ENCODE assay signal across 19 cellular contexts in genomic region chr19:19632661-19633060, GRCh38. TPM values are rescaled to one million over a fixed set of nuclear protein-coding genes. Genes with fewer than 3 reads are reported as not detected.
DNase-seq lines count a peak whose midpoint lies in the region; ATAC-seq, FAIRE-seq and TF ChIP-seq lines count a peak whose summit lies in the region.
"Had no signal": no experiment of that assay in that cellular context is flagged by ENCODE, and none has a peak within 500 bp of the region (broad histone marks: within the 10 kb centered on the region; RNA-seq: fewer than 3 reads in every experiment).

No MANE protein-coding gene starts in this region.

- no peak for DNase-seq in activated naive CD8-positive, alpha-beta T cell treated with anti-CD3 and anti-CD28 coated beads for 36 hours
- no peak for DNase-seq in HTR-8/SVneo (ENCODE audit: insufficient read length, low spot score)
- no peak for DNase-seq in endothelial cell (ENCODE audit: low spot score)
- DNase-seq in stimulated activated effector memory CD8-positive, alpha-beta T cell treated with anti-CD3 and anti-CD28 coated beads, Interleukin-12 subunit alpha, Interleukin-12 subunit beta, amount 100 ng/mL, for 72 hours (ENCODE audit: low spot score in 2 of 2) = no peak
- DNase-seq in dorsolateral prefrontal cortex = no peak
- no peak for DNase-seq in NCI-H146 (lab: John Stamatoyannopoulos, UW)
- DNase-seq: AML-193, H9, NCI-H1105, NCI-H1694 treated with DMSO at 0.1 percent for 48 hours, NCI-H2107, NCI-H510A, NCI-H748 treated with DMSO at 0.1 percent for 48 hours, SHP77 had no signal

- H3K27me3 Mint-ChIP-seq in activated naive CD8-positive, alpha-beta T cell = no peaks in the 10 kb centered on the region
- H3K27me3 Mint-ChIP-seq in activated naive CD8-positive, alpha-beta T cell treated with anti-CD3 and anti-CD28 coated beads for 36 hours = no peaks in the 10 kb centered on the region
- peaks cover 10% of the 10 kb centered on the region for H3K27me3 Mint-ChIP-seq in endothelial cell (ENCODE audit: unreplicated experiment)

- H3K27ac ChIP-seq in dorsolateral prefrontal cortex = no peak overlapping the region
- H3K27ac ChIP-seq: C4-2B, SK-N-MC had no signal

- peaks cover 13% of the 10 kb centered on the region for H3K4me1 Mint-ChIP-seq in activated naive CD8-positive, alpha-beta T cell (ENCODE audit: low read depth)
- H3K4me1 Mint-ChIP-seq in activated naive CD8-positive, alpha-beta T cell treated with anti-CD3 and anti-CD28 coated beads for 36 hours = peaks cover 12% of the 10 kb centered on the region
- no peaks in the 10 kb centered on the region for H3K4me1 Mint-ChIP-seq in endothelial cell (ENCODE audit: unreplicated experiment)
- peaks cover 27% of the 10 kb centered on the region for H3K4me1 Mint-ChIP-seq in stimulated activated effector memory CD8-positive, alpha-beta T cell treated with anti-CD3 and anti-CD28 coated beads, Interleukin-12 subunit alpha, Interleukin-12 subunit beta, amount 100 ng/mL, for 72 hours

- peak; percentile 26 for FAIRE-seq in HTR-8/SVneo (lab: Jason Lieb, UNC)
- FAIRE-seq: G401.6, K562 had no signal

- H3K9me3 Mint-ChIP-seq in activated naive CD8-positive, alpha-beta T cell (ENCODE audit: low read depth) = no peaks in the 10 kb centered on the region
- H3K9me3 Mint-ChIP-seq in activated naive CD8-positive, alpha-beta T cell treated with anti-CD3 and anti-CD28 coated beads for 36 hours = no peaks in the 10 kb centered on the region
- H3K9me3 Mint-ChIP-seq in endothelial cell (ENCODE audit: unreplicated experiment) = no peaks in the 10 kb centered on the region
- H3K9me3 Mint-ChIP-seq in stimulated activated effector memory CD8-positive, alpha-beta T cell treated with anti-CD3 and anti-CD28 coated beads, Interleukin-12 subunit alpha, Interleukin-12 subunit beta, amount 100 ng/mL, for 72 hours = no peaks in the 10 kb centered on the region
- H3K9me3 Mint-ChIP-seq: H9 had no signal

- TF ChIP-seq CTCF in endothelial cell (IDR thresholded peaks at IDR 0.05; ENCODE audit: unreplicated experiment) (no peak), dorsolateral prefrontal cortex (IDR thresholded peaks at IDR 0.05 in 54 of 56, conservative IDR thresholded peaks at IDR 0.05 in 2 of 56; ENCODE audit: low read depth in 1 of 56, partially characterized antibody in 56 of 56) (no peak)

- H3K27me3 ChIP-seq in dorsolateral prefrontal cortex = peaks cover 0 to 11% (median 0%) of the 10 kb centered on the region in 45 donors

- H3K4me3 ChIP-seq in dorsolateral prefrontal cortex = no peak overlapping the region
- H3K4me3 ChIP-seq: K562, SK-N-MC had no signal

- peak overlapping the region; percentile 51 for H3K27ac Mint-ChIP-seq in activated naive CD8-positive, alpha-beta T cell
- no peak overlapping the region for H3K27ac Mint-ChIP-seq in activated naive CD8-positive, alpha-beta T cell treated with anti-CD3 and anti-CD28 coated beads for 36 hours
- H3K27ac Mint-ChIP-seq in endothelial cell (ENCODE audit: unreplicated experiment) = no peak overlapping the region
- peak overlapping the region; percentile 87 for H3K27ac Mint-ChIP-seq in stimulated activated effector memory CD8-positive, alpha-beta T cell treated with anti-CD3 and anti-CD28 coated beads, Interleukin-12 subunit alpha, Interleukin-12 subunit beta, amount 100 ng/mL, for 72 hours
- H3K27ac Mint-ChIP-seq: H9 had no signal

- intact Hi-C loops in dorsolateral prefrontal cortex (cut with DNase I) = no loop called here

- no peak for ATAC-seq in stimulated activated effector memory CD8-positive, alpha-beta T cell treated with anti-CD3 and anti-CD28 coated beads, Interleukin-12 subunit alpha, Interleukin-12 subunit beta, amount 100 ng/mL, for 72 hours
- ATAC-seq: K562 had no signal

- peaks cover 4% of the 10 kb centered on the region for H3K36me3 Mint-ChIP-seq in activated naive CD8-positive, alpha-beta T cell
- peaks cover 41% of the 10 kb centered on the region for H3K36me3 Mint-ChIP-seq in activated naive CD8-positive, alpha-beta T cell treated with anti-CD3 and anti-CD28 coated beads for 36 hours
- H3K36me3 Mint-ChIP-seq in endothelial cell (ENCODE audit: low read depth, unreplicated experiment) = peaks cover 25% of the 10 kb centered on the region
- peaks cover 99% of the 10 kb centered on the region for H3K36me3 Mint-ChIP-seq in stimulated activated effector memory CD8-positive, alpha-beta T cell treated with anti-CD3 and anti-CD28 coated beads, Interleukin-12 subunit alpha, Interleukin-12 subunit beta, amount 100 ng/mL, for 72 hours

- H3K4me3 Mint-ChIP-seq in activated naive CD8-positive, alpha-beta T cell = no peak overlapping the region
- no peak overlapping the region for H3K4me3 Mint-ChIP-seq in activated naive CD8-positive, alpha-beta T cell treated with anti-CD3 and anti-CD28 coated beads for 36 hours
- peak overlapping the region; percentile 0 for H3K4me3 Mint-ChIP-seq in endothelial cell (ENCODE audit: unreplicated experiment)
- no peak overlapping the region for H3K4me3 Mint-ChIP-seq in stimulated activated effector memory CD8-positive, alpha-beta T cell treated with anti-CD3 and anti-CD28 coated beads, Interleukin-12 subunit alpha, Interleukin-12 subunit beta, amount 100 ng/mL, for 72 hours
- H3K4me3 Mint-ChIP-seq: H9 had no signal

RNA-seq across cellular contexts. Expression of gene LPAR2, which starts 4.6 kb away (rescaled TPM):
- total RNA-seq in activated naive CD8-positive, alpha-beta T cell treated with anti-CD3 and anti-CD28 coated beads for 36 hours = 10 to 100 TPM; 23.7 to 28.4 TPM
- total RNA-seq in endothelial cell (ENCODE audit: unreplicated experiment) (35.5 TPM), dorsolateral prefrontal cortex (10 to 100 TPM in 31 of 120 experiments, 1 to 10 TPM in 89; 1.9 to 15.8 (median 8.2) TPM)

RNA-seq across cellular contexts. Expression of gene GMIP, which starts 10.8 kb away (rescaled TPM):
- total RNA-seq in activated naive CD8-positive, alpha-beta T cell treated with anti-CD3 and anti-CD28 coated beads for 36 hours = 10 to 100 TPM; 53.3 to 54.7 TPM
- total RNA-seq in endothelial cell (ENCODE audit: unreplicated experiment) (18.5 TPM), dorsolateral prefrontal cortex (10 to 100 TPM in 57 of 120 experiments, 1 to 10 TPM in 63; 5.0 to 20.2 (median 9.8) TPM)

RNA-seq across cellular contexts. Expression of gene PBX4, which starts 14.2 kb away (rescaled TPM):
- total RNA-seq in activated naive CD8-positive, alpha-beta T cell treated with anti-CD3 and anti-CD28 coated beads for 36 hours = 1 to 10 TPM; 8.2 to 9.6 TPM
- total RNA-seq in endothelial cell (ENCODE audit: unreplicated experiment) (0.82 TPM), dorsolateral prefrontal cortex (1 to 10 TPM; 1.2 to 9.5 (median 4.3) TPM)

RNA-seq across cellular contexts. Expression of gene ATP13A1, which starts 30.8 kb away (rescaled TPM):
- total RNA-seq in activated naive CD8-positive, alpha-beta T cell treated with anti-CD3 and anti-CD28 coated beads for 36 hours = 10 to 100 TPM; 72.6 to 76.4 TPM
- total RNA-seq in endothelial cell (ENCODE audit: unreplicated experiment) (56.7 TPM), dorsolateral prefrontal cortex (100 to 1,000 TPM in 2 of 120 experiments, 10 to 100 TPM in 118; 45.7 to 107 (median 68.6) TPM)

RNA-seq across cellular contexts. Expression of gene ZNF101, which starts 36.0 kb away (rescaled TPM):
- 10 to 100 TPM; 71.8 to 73.2 TPM for total RNA-seq in activated naive CD8-positive, alpha-beta T cell treated with anti-CD3 and anti-CD28 coated beads for 36 hours
- total RNA-seq in endothelial cell (ENCODE audit: unreplicated experiment) = 29.5 TPM
- total RNA-seq in dorsolateral prefrontal cortex = 10 to 100 TPM in 24 of 120 experiments, 1 to 10 TPM in 96; 3.0 to 14.8 (median 7.9) TPM

Comparison
In these comparisons a context has a peak if more than half of its experiments do, and no peak if none do; other contexts are left out.
1. H3K27ac Mint-ChIP-seq: peak in activated naive CD8-positive, alpha-beta T cell (single experiment) and stimulated activated effector memory CD8-positive, alpha-beta T cell treated with anti-CD3 and anti-CD28 coated beads, Interleukin-12 subunit alpha, Interleukin-12 subunit beta, amount 100 ng/mL, for 72 hours (single experiment); none in activated naive CD8-positive, alpha-beta T cell treated with anti-CD3 and anti-CD28 coated beads for 36 hours (single experiment) and endothelial cell (single experiment).